ENCODE assay signal across 20 cellular contexts in the genomic region with DNA sequence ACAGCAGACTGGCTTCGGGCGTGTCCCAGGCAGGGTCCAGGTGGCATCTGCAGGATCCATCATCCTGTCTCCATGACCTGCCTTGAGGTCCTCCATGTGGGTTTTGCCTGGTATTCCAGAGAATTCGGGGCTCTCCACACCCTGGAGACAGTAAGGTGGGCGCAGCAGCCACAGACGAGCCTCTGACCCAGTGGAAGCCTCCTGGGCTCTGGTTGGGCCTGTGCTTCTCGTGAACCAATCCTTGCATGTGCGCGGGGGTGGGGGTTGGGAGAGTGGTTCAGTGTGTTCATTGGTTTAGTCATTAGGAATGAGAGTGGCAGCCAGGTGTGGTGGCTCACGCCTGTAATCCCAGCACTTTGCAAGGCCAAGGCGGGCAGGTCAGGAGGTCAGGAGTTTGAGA. TPM values are rescaled to one million over a fixed set of nuclear protein-coding genes. Genes with fewer than 3 reads are reported as not detected.
A peak's percentile ranks its signal among the peaks of the same experiment; 100 is the strongest.
DNase-seq lines count a peak whose midpoint lies in the region; ATAC-seq and TF ChIP-seq lines count a peak whose summit lies in the region.
"Had no signal": no experiment of that assay in that cellular context is flagged by ENCODE, and none has a peak within 500 bp of the region (broad histone marks: within the 10 kb centered on the region; RNA-seq: fewer than 3 reads in every experiment).

No MANE protein-coding gene starts in this region.

- H3K4me3 Mint-ChIP-seq in T-cell: no peak overlapping the region
- H3K4me3 Mint-ChIP-seq in stimulated activated memory B cell treated with anti-CD40 and anti-IgM and Interleukin-4, amounts not matched to agents 10 μg/mL and 1 μg/mL and 100 μg/mL, for 72 hours: no peak overlapping the region
- H3K4me3 Mint-ChIP-seq: CD4-positive, alpha-beta T cell; H9 had no signal

- H3K4me3 ChIP-seq in HEK293 (ENCODE audit: low read depth, low read length) (no peak overlapping the region), mesenchymal stem cell (ENCODE audit: insufficient read depth in 1 of 2, low read depth in 1 of 2, low read length in 2 of 2) (no peak overlapping the region)
- H3K4me3 ChIP-seq: SK-N-MC had no signal

- no peak for TF ChIP-seq CTCF in HEK293 (tag by site-specific recombination; IDR thresholded peaks at IDR 0.05)

- H3K27ac Mint-ChIP-seq in T-cell: peak overlapping the region; percentile 36 to 75
- H3K27ac Mint-ChIP-seq in stimulated activated memory B cell treated with anti-CD40 and anti-IgM and Interleukin-4, amounts not matched to agents 10 μg/mL and 1 μg/mL and 100 μg/mL, for 72 hours: peak overlapping the region; percentile 46

- no peaks in the 10 kb centered on the region for H3K9me3 ChIP-seq in HEK293 (ENCODE audit: control insufficient read depth, insufficient read depth, low read depth, low read length)
- no peaks in the 10 kb centered on the region for H3K9me3 ChIP-seq in mesenchymal stem cell (ENCODE audit: control insufficient read depth, low read length)

- no peak overlapping the region for H3K18ac ChIP-seq in mesenchymal stem cell (ENCODE audit: low read depth in 1 of 2, low read length in 2 of 2)

- no peak overlapping the region for H3K4me2 ChIP-seq in mesenchymal stem cell (ENCODE audit: low read length, poor library complexity, severe bottlenecking)

- DNase-seq in T-cell (no peak), mesenchymal stem cell (no peak), HCEC 1CT (no peak)
- DNase-seq: CD4-positive, alpha-beta T cell; COR-L47; DMS79; H9; IMR-90; NCI-H1105 treated with DMSO at 0.1 percent for 48 hours; NCI-H1694; NCI-H2081 treated with DMSO at 0.1 percent for 48 hours; NCI-H2171 treated with DMSO at 0.1 percent for 48 hours; NCI-H524 treated with DMSO at 0.1 percent for 48 hours; Right ventricle myocardium superior had no signal

- H3K36me3 ChIP-seq in HEK293 (ENCODE audit: control insufficient read depth in 2 of 2, insufficient read depth in 1 of 2, low read length in 2 of 2) (no peaks in the 10 kb centered on the region), mesenchymal stem cell (ENCODE audit: control insufficient read depth in 1 of 2, insufficient read depth in 2 of 2, low read depth in 1 of 2, low read length in 2 of 2) (no peaks in the 10 kb centered on the region)

- no peak overlapping the region for H2BK15ac ChIP-seq in mesenchymal stem cell (ENCODE audit: low read depth, poor library complexity, severe bottlenecking)

- H3K4me1 ChIP-seq in HEK293 (ENCODE audit: control insufficient read depth, insufficient read depth, low read length): no peaks in the 10 kb centered on the region
- H3K4me1 ChIP-seq in mesenchymal stem cell (ENCODE audit: control insufficient read depth, insufficient read depth, low read depth, low read length): peaks cover 7% of the 10 kb centered on the region

- no peak overlapping the region for H2BK12ac ChIP-seq in mesenchymal stem cell (ENCODE audit: low read length in 2 of 2)

- peak overlapping the region; percentile 74 for H4K91ac ChIP-seq in mesenchymal stem cell (ENCODE audit: low read length)

- no peak overlapping the region for H3K4ac ChIP-seq in mesenchymal stem cell (ENCODE audit: low read depth in 1 of 2, low read length in 2 of 2)

- ATAC-seq in T-cell (replicated peaks in 1 of 4): no peak
- ATAC-seq in stimulated activated memory B cell treated with anti-CD40 and anti-IgM and Interleukin-4, amounts not matched to agents 10 μg/mL and 1 μg/mL and 100 μg/mL, for 72 hours: no peak
- ATAC-seq in HG02623 (IDR thresholded peaks at IDR 0.05; ENCODE audit: unreplicated experiment): no peak
- ATAC-seq in GM21515 (IDR thresholded peaks at IDR 0.05; ENCODE audit: unreplicated experiment): no peak

- no peak overlapping the region for H3K9ac ChIP-seq in mesenchymal stem cell (ENCODE audit: low read length)

- H2AK5ac ChIP-seq in mesenchymal stem cell (ENCODE audit: low read length, severe bottlenecking): no peak overlapping the region

- POLR2A ChIA-PET in HEK293 (lab: Yijun Ruan, JAX): no interaction called here
- POLR2A ChIA-PET in T-cell (lab: Charles Lee): no interaction called here

- no peaks in the 10 kb centered on the region for H3K27me3 Mint-ChIP-seq in T-cell
- H3K27me3 Mint-ChIP-seq in stimulated activated memory B cell treated with anti-CD40 and anti-IgM and Interleukin-4, amounts not matched to agents 10 μg/mL and 1 μg/mL and 100 μg/mL, for 72 hours: no peaks in the 10 kb centered on the region
- H3K27me3 Mint-ChIP-seq: CD4-positive, alpha-beta T cell had no signal

- H2BK120ac ChIP-seq in mesenchymal stem cell (ENCODE audit: low read depth, low read length): no peak overlapping the region

- no peaks in the 10 kb centered on the region for H3K36me3 Mint-ChIP-seq in T-cell
- peaks cover 9% of the 10 kb centered on the region for H3K36me3 Mint-ChIP-seq in stimulated activated memory B cell treated with anti-CD40 and anti-IgM and Interleukin-4, amounts not matched to agents 10 μg/mL and 1 μg/mL and 100 μg/mL, for 72 hours

- 93% methylated on average over 10 of the region's 10 CpGs for WGBS in mesenchymal stem cell

- H2BK5ac ChIP-seq in mesenchymal stem cell (ENCODE audit: low read depth, low read length, poor library complexity, severe bottlenecking): no peak overlapping the region

- H3K4me1 Mint-ChIP-seq in T-cell: peaks cover 31 to 44% (median 43%) of the 10 kb centered on the region in 3 donors
- H3K4me1 Mint-ChIP-seq in stimulated activated memory B cell treated with anti-CD40 and anti-IgM and Interleukin-4, amounts not matched to agents 10 μg/mL and 1 μg/mL and 100 μg/mL, for 72 hours: peaks cover 30% of the 10 kb centered on the region
- H3K4me1 Mint-ChIP-seq: H9 had no signal

- H3K27me3 ChIP-seq in mesenchymal stem cell (ENCODE audit: control insufficient read depth in 1 of 2, insufficient read depth in 1 of 2, low read length in 2 of 2): no peaks in the 10 kb centered on the region

- H3K23ac ChIP-seq in mesenchymal stem cell (ENCODE audit: low read length in 2 of 2): no peak overlapping the region

- H3K14ac ChIP-seq in mesenchymal stem cell (ENCODE audit: low read length in 2 of 2): no peak overlapping the region

- no peak overlapping the region for H4K8ac ChIP-seq in mesenchymal stem cell (ENCODE audit: low read length)

- CTCF ChIA-PET in HEK293 (lab: Yijun Ruan, JAX): interaction anchor here (1.3 kb wide), 1 partner anchor 10 kb away, joined by 5 read pairs; no protein-coding TSS in a partner anchor
- CTCF ChIA-PET in T-cell (lab: Charles Lee): interaction anchor here in 1 of 2 donors (1.5 kb wide), 1 partner anchor 44 kb away, joined by 6 read pairs; no protein-coding TSS in a partner anchor

- H3K9me3 Mint-ChIP-seq in T-cell: no peaks in the 10 kb centered on the region
- no peaks in the 10 kb centered on the region for H3K9me3 Mint-ChIP-seq in stimulated activated memory B cell treated with anti-CD40 and anti-IgM and Interleukin-4, amounts not matched to agents 10 μg/mL and 1 μg/mL and 100 μg/mL, for 72 hours
- H3K9me3 Mint-ChIP-seq: CD4-positive, alpha-beta T cell; H9 had no signal

- H2AFZ ChIP-seq in mesenchymal stem cell (ENCODE audit: low read depth, low read length): no peak overlapping the region

- no peaks in the 10 kb centered on the region for H3K79me1 ChIP-seq in mesenchymal stem cell (replicated peaks; ENCODE audit: low read length, poor library complexity, severe bottlenecking)

- H3K27ac ChIP-seq in HEK293 (ENCODE audit: extremely low read depth, low read depth, low read length): no peak overlapping the region
- H3K27ac ChIP-seq in mesenchymal stem cell (ENCODE audit: low read length, poor library complexity, severe bottlenecking): no peak overlapping the region
- H3K27ac ChIP-seq: SK-N-MC had no signal

TF ChIP-seq in HEK293, 187 proteins besides CTCF, POLR2A, EP300 and RAD21:
- TF ChIP-seq KLF8 (tag by site-specific recombination; IDR thresholded peaks at IDR 0.05): no peak
- TF ChIP-seq, protein P1, sequence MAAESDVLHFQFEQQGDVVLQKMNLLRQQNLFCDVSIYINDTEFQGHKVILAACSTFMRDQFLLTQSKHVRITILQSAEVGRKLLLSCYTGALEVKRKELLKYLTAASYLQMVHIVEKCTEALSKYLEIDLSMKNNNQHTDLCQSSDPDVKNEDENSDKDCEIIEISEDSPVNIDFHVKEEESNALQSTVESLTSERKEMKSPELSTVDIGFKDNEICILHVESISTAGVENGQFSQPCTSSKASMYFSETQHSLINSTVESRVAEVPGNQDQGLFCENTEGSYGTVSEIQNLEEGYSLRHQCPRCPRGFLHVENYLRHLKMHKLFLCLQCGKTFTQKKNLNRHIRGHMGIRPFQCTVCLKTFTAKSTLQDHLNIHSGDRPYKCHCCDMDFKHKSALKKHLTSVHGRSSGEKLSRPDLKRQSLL (tag by site-specific recombination; IDR thresholded peaks at IDR 0.05): peak; percentile 45; the same call in 1 of the 2 replicates
TF ChIP-seq in HEK293: peak in this region for 1.

RNA-seq across cellular contexts. Expression of a gene that starts 32.1 kb away (rescaled TPM):
- 100 to 1,000 TPM in 2 of 5 donors, 10 to 100 TPM in 3; 55.0 to 130 (median 99.6) TPM for total RNA-seq in T-cell
- 35.0 TPM for polyA plus RNA-seq in mesenchymal stem cell (2013, experiment 1 of 2)
- polyA plus RNA-seq in mesenchymal stem cell (2013, experiment 2 of 2): 35.2 TPM
- total RNA-seq: OCI-LY7 had no signal
